2 cellular contexts compared by ENCODE assay signal in the genomic region with DNA sequence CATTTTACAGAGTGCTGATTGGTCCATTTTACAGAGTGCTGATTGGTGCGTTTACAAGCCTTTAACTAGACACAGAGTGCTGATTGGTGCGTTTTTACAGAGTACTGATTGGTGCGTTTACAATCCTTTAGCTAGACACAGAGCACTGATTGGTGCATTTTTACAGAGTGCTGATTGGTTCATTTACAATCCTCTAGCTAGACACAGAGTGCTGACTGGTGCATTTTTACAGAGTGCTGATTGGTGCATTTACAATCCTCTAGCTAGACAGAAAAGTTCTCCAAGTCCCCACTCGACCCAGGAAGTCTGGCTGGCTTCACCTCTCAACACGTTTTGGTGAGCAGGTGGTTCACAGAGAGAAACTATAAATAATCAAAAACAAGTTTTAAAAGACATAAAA. TPM values are rescaled to one million over a fixed set of nuclear protein-coding genes. Genes with fewer than 3 reads are reported as not detected.
"Had no signal": no experiment of that assay in that cellular context is flagged by ENCODE, and none has a peak within 500 bp of the region (broad histone marks: within the 10 kb centered on the region; RNA-seq: fewer than 3 reads in every experiment).

No MANE protein-coding gene starts in this region.

RNA-seq across cellular contexts. Expression of a gene that starts 24.4 kb away (rescaled TPM):
- total RNA-seq: G401, GM12878 had no signal
